ENCODE assay signal across 19 cellular contexts in genomic region chr5:60371065-60371464, GRCh38.
DNase-seq lines count a peak whose midpoint lies in the region; ATAC-seq, FAIRE-seq and TF ChIP-seq lines count a peak whose summit lies in the region.
"Had no signal": no experiment of that assay in that cellular context is flagged by ENCODE, and none has a peak within 500 bp of the region (broad histone marks: within the 10 kb centered on the region; RNA-seq: fewer than 3 reads in every experiment).

No MANE protein-coding gene starts in this region.

- H3K27me3 ChIP-seq in SK-N-SH (ENCODE audit: insufficient read depth) (no peaks in the 10 kb centered on the region), K562 (ENCODE audit: control insufficient read depth in 2 of 2, insufficient read depth in 2 of 2, low read length in 2 of 2) (no peaks in the 10 kb centered on the region)
- H3K27me3 ChIP-seq: BLaER1 had no signal

- H3K4me3 ChIP-seq in SK-N-SH (ENCODE audit: low read depth in 2 of 2, low read length in 1 of 2) = no peak overlapping the region
- H3K4me3 ChIP-seq in K562 = no peak overlapping the region
- H3K4me3 ChIP-seq: BLaER1, GM23338 had no signal

- H3K4me2 ChIP-seq in SK-N-SH = peak overlapping the region; percentile 25; the same call in 1 of the 2 replicates
- no peak overlapping the region for H3K4me2 ChIP-seq in K562 (ENCODE audit: insufficient read depth, low read length)
- H3K4me2 ChIP-seq: BLaER1, GM23338 had no signal

- H3K27me3 Mint-ChIP-seq in nephron (ENCODE audit: low read depth) = no peaks in the 10 kb centered on the region
- no peaks in the 10 kb centered on the region for H3K27me3 Mint-ChIP-seq in stimulated activated naive CD8-positive, alpha-beta T cell treated with anti-CD3 and anti-CD28 coated beads, Interleukin-15, amount 100 ng/mL, for 72 hours
- H3K27me3 Mint-ChIP-seq: CD4-positive, alpha-beta memory T cell had no signal

- TF ChIP-seq EP300 in SK-N-SH (IDR thresholded peaks at IDR 0.05; ENCODE audit: borderline replicate concordance in 1 of 2, low read depth in 1 of 2, low read length in 1 of 2) = no peak
- no peak for TF ChIP-seq EP300 in K562 (IDR thresholded peaks at IDR 0.05; ENCODE audit: low read length)

- H3K27ac Mint-ChIP-seq in nephron = peak overlapping the region in 2 of 3 experiments; percentile 43 to 48
- no peak overlapping the region for H3K27ac Mint-ChIP-seq in stimulated activated naive CD8-positive, alpha-beta T cell treated with anti-CD3 and anti-CD28 coated beads, Interleukin-15, amount 100 ng/mL, for 72 hours
- H3K27ac Mint-ChIP-seq: CD14-positive monocyte; CD4-positive, alpha-beta memory T cell; GM23338 had no signal

- H3K9me3 Mint-ChIP-seq in nephron = no peaks in the 10 kb centered on the region
- no peaks in the 10 kb centered on the region for H3K9me3 Mint-ChIP-seq in stimulated activated naive CD8-positive, alpha-beta T cell treated with anti-CD3 and anti-CD28 coated beads, Interleukin-15, amount 100 ng/mL, for 72 hours
- H3K9me3 Mint-ChIP-seq: GM23338 had no signal

- peaks cover 9% of the 10 kb centered on the region for H3K4me1 Mint-ChIP-seq in nephron
- H3K4me1 Mint-ChIP-seq in stimulated activated naive CD8-positive, alpha-beta T cell treated with anti-CD3 and anti-CD28 coated beads, Interleukin-15, amount 100 ng/mL, for 72 hours = no peaks in the 10 kb centered on the region
- H3K4me1 Mint-ChIP-seq: CD14-positive monocyte; CD4-positive, alpha-beta memory T cell; GM23338 had no signal

- no peak overlapping the region for H3K4me3 Mint-ChIP-seq in nephron
- H3K4me3 Mint-ChIP-seq in stimulated activated naive CD8-positive, alpha-beta T cell treated with anti-CD3 and anti-CD28 coated beads, Interleukin-15, amount 100 ng/mL, for 72 hours = no peak overlapping the region
- H3K4me3 Mint-ChIP-seq: CD14-positive monocyte; CD4-positive, alpha-beta memory T cell; GM23338 had no signal

- FAIRE-seq in K562 (lab: Jason Lieb, UNC) = no peak
- FAIRE-seq: H54 had no signal

- peaks cover 11 to 12% of the 10 kb centered on the region in 2 experiments for H3K4me1 ChIP-seq in SK-N-SH (ENCODE audit: control insufficient read depth in 1 of 2, insufficient read depth in 2 of 2, low read depth in 1 of 2, low read length in 1 of 2)
- H3K4me1 ChIP-seq in K562 (replicated peaks in 1 of 2; ENCODE audit: control insufficient read depth in 2 of 2, insufficient read depth in 2 of 2, low read length in 2 of 2) = no peaks in the 10 kb centered on the region
- H3K4me1 ChIP-seq: BLaER1 had no signal

- no peak for DNase-seq in SK-N-SH
- DNase-seq in K562 (ENCODE audit: extremely low read depth in 1 of 4, low spot score in 3 of 4) = no peak
- DNase-seq in activated CD4-positive, alpha-beta T cell treated with anti-CD3 and anti-CD28 coated beads, Interleukin-2, amount 50 U/mL, for 48 hours = no peak
- DNase-seq in NCI-H2029 treated with DMSO at 0.1 percent for 48 hours (lab: John Stamatoyannopoulos, UW) = no peak
- DNase-seq in stimulated activated naive CD8-positive, alpha-beta T cell treated with anti-CD3 and anti-CD28 coated beads, Interleukin-15, amount 100 ng/mL, for 72 hours = no peak
- DNase-seq: 8988T; CD4-positive, alpha-beta memory T cell; DMS153; DMS79; GDM1; HCEC 1CT; IMR-90 had no signal

- CTCF ChIA-PET in SK-N-SH (lab: Yijun Ruan, JAX) = interaction anchor here (0.6 to 2.5 kb wide), 8 partner anchors 10 to 561 kb away, joined by 3 to 9 read pairs (median 3); no protein-coding TSS in a partner anchor
- CTCF ChIA-PET in K562 (lab: Yijun Ruan, JAX; ENCODE audit: low intra/inter-chr PET ratio) = no interaction called here

- ATAC-seq in SK-N-SH treated with all-trans-retinoic acid at 6 μM for 48 hours (no peak), K562 (peak; percentile 78)
- no peak for ATAC-seq in stimulated activated naive CD8-positive, alpha-beta T cell treated with anti-CD3 and anti-CD28 coated beads, Interleukin-15, amount 100 ng/mL, for 72 hours
- ATAC-seq: GM23338 had no signal

- POLR2A ChIA-PET in SK-N-SH (lab: Yijun Ruan, JAX) (no interaction called here), K562 (lab: Yijun Ruan, JAX) (no interaction called here)

- no peak overlapping the region for H2AFZ ChIP-seq in SK-N-SH (ENCODE audit: low read depth)
- no peak overlapping the region for H2AFZ ChIP-seq in K562 (ENCODE audit: low read depth, low read length)
- H2AFZ ChIP-seq: GM23338 had no signal

- H3K9ac ChIP-seq in SK-N-SH (no peak overlapping the region), K562 (ENCODE audit: insufficient read depth in 1 of 2, low read depth in 2 of 2, low read length in 2 of 2) (no peak overlapping the region)
- H3K9ac ChIP-seq: BLaER1 had no signal

- H3K79me2 ChIP-seq in SK-N-SH (ENCODE audit: insufficient read depth) (no peaks in the 10 kb centered on the region), K562 (ENCODE audit: control insufficient read depth, insufficient read depth, low read length) (no peaks in the 10 kb centered on the region)

- H3K36me3 Mint-ChIP-seq in nephron (ENCODE audit: low read depth) = no peaks in the 10 kb centered on the region
- H3K36me3 Mint-ChIP-seq: CD4-positive, alpha-beta memory T cell had no signal

- H3K36me3 ChIP-seq in SK-N-SH (replicated peaks in 1 of 2; ENCODE audit: control insufficient read depth in 1 of 2, insufficient read depth in 2 of 2, low read length in 1 of 2) = no peaks in the 10 kb centered on the region
- H3K36me3 ChIP-seq in K562 (ENCODE audit: control insufficient read depth, insufficient read depth, low read length) = no peaks in the 10 kb centered on the region
- H3K36me3 ChIP-seq: BLaER1 had no signal

- no peaks in the 10 kb centered on the region for H3K9me2 ChIP-seq in SK-N-SH

- H3K9me3 ChIP-seq in SK-N-SH (no peaks in the 10 kb centered on the region), K562 (replicated peaks; ENCODE audit: control insufficient read depth, insufficient read depth, low read depth, low read length) (no peaks in the 10 kb centered on the region)
- H3K9me3 ChIP-seq: BLaER1 had no signal

- BruUV-seq in K562 (replicated peaks; lab: Mats Ljungman, UMichigan) = no TSS peak

- TF ChIP-seq POLR2A in K562 (conservative IDR thresholded peaks at IDR 0.05) = no peak

- TF ChIP-seq CTCF in SK-N-SH (IDR thresholded peaks at IDR 0.05) (no peak), K562 (IDR thresholded peaks at IDR 0.05 in 2 of 3, conservative IDR thresholded peaks at IDR 0.05 in 1 of 3; ENCODE audit: insufficient read depth in 2 of 3, low read depth in 1 of 3, low read length in 3 of 3) (no peak), nephron (IDR thresholded peaks at IDR 0.05; ENCODE audit: unreplicated experiment in 3 of 3) (no peak)

- TF ChIP-seq RAD21 in SK-N-SH (IDR thresholded peaks at IDR 0.05; ENCODE audit: low read length) = no peak
- no peak for TF ChIP-seq RAD21 in K562 (CRISPR knock-in tag; conservative IDR thresholded peaks at IDR 0.05 in 1 of 2, IDR thresholded peaks at IDR 0.05 in 1 of 2)

- H4K20me1 ChIP-seq in SK-N-SH (ENCODE audit: insufficient read depth) = no peaks in the 10 kb centered on the region
- no peaks in the 10 kb centered on the region for H4K20me1 ChIP-seq in K562 (replicated peaks; ENCODE audit: control insufficient read depth, insufficient read depth, low read length)
- H4K20me1 ChIP-seq: BLaER1 had no signal

- intact Hi-C loops in K562 (cut with micrococcal nuclease) = no loop called here

- 89% methylated on average over 7 of the region's 7 CpGs for WGBS in SK-N-SH (ENCODE audit: low lambda C conversion rate)
- 7% methylated on average over 7 of the region's 7 CpGs for WGBS in K562 (ENCODE audit: insufficient coverage, low coverage, missing lambda C conversion rate)

- H3F3A ChIP-seq in SK-N-SH (replicated peaks; ENCODE audit: insufficient read depth) = peaks cover 13% of the 10 kb centered on the region

- H3K27ac ChIP-seq in SK-N-SH (ENCODE audit: low read depth in 2 of 2, low read length in 1 of 2) (peak overlapping the region in 1 of 2 experiments; percentile 67; a peak in 1 of 4 replicates), K562 (ENCODE audit: extremely low read depth, low read depth, low read length) (no peak overlapping the region)
- H3K27ac ChIP-seq: BLaER1, HL-60 had no signal

- in situ Hi-C loops in K562 (cut with MboI) = no loop called here

- no peaks in the 10 kb centered on the region for H3K9me1 ChIP-seq in K562 (ENCODE audit: control insufficient read depth, insufficient read depth, low read length)

TF ChIP-seq in SK-N-SH, 30 proteins besides CTCF, POLR2A, EP300 and RAD21:
- TF ChIP-seq YY1 (IDR thresholded peaks at IDR 0.05; ENCODE audit: low read depth) = no peak
- TF ChIP-seq FOXM1 (IDR thresholded peaks at IDR 0.05; ENCODE audit: low read depth) = no peak

TF ChIP-seq in SK-N-SH treated with all-trans-retinoic acid at 6 μM for 48 hours, 23 proteins besides CTCF, POLR2A, EP300 and RAD21 (continues in another document):
- TF ChIP-seq CREB5 (CRISPR knock-in tag; IDR thresholded peaks at IDR 0.05; ENCODE audit: low read depth) (no peak), BACH2 (CRISPR knock-in tag; IDR thresholded peaks at IDR 0.05; ENCODE audit: borderline replicate concordance) (no peak)

TF ChIP-seq in K562, 482 proteins besides CTCF, POLR2A, EP300 and RAD21 (continues in another document):
- TF ChIP-seq NFE2L1 (tag; IDR thresholded peaks at IDR 0.05; ENCODE audit: borderline replicate concordance, low read depth) (no peak), SRSF7 (optimal IDR thresholded peaks at IDR 0.05; ENCODE audit: low read depth, low read length) (no peak), NR4A1 (CRISPR knock-in tag; IDR thresholded peaks at IDR 0.05) (no peak), NR4A1 (tag; IDR thresholded peaks at IDR 0.05) (no peak), NR2C1 (IDR thresholded peaks at IDR 0.05) (no peak), NR2C1 (tag; IDR thresholded peaks at IDR 0.05) (0 out of 2 replicates have a peak, but pooled peaks have one; percentile 25), ZBED1 (IDR thresholded peaks at IDR 0.05) (no peak), KLF16 (IDR thresholded peaks at IDR 0.05) (no peak), HMBOX1 (IDR thresholded peaks at IDR 0.05) (no peak), SREBF2 (CRISPR knock-in tag; IDR thresholded peaks at IDR 0.05) (no peak), L3MBTL2 (IDR thresholded peaks at IDR 0.05) (no peak), ZSCAN29 (IDR thresholded peaks at IDR 0.05) (no peak)

Comparison
In these comparisons a context has a peak if more than half of its experiments do, and no peak if none do; other contexts are left out.
1. H3K27ac Mint-ChIP-seq: peak in nephron (2 of 3); none in stimulated activated naive CD8-positive, alpha-beta T cell treated with anti-CD3 and anti-CD28 coated beads, Interleukin-15, amount 100 ng/mL, for 72 hours (0 of 2).